ENCODE assay signal across 21 cellular contexts in genomic region chr2:95273911-95274290, GRCh38. TPM values are rescaled to one million over a fixed set of nuclear protein-coding genes. Genes with fewer than 3 reads are reported as not detected.
A peak's percentile ranks its signal among the peaks of the same experiment; 100 is the strongest.
DNase-seq lines count a peak whose midpoint lies in the region; ATAC-seq and TF ChIP-seq lines count a peak whose summit lies in the region.
"Had no signal": no experiment of that assay in that cellular context is flagged by ENCODE, and none has a peak within 500 bp of the region (broad histone marks: within the 10 kb centered on the region; RNA-seq: fewer than 3 reads in every experiment).

No MANE protein-coding gene starts in this region.

- ATAC-seq in activated naive CD8-positive, alpha-beta T cell treated with anti-CD3 and anti-CD28 coated beads, Interleukin-2, amount 10 ng/mL, durations not matched to agents 7 days and 5 days (ENCODE audit: low read depth): no peak
- ATAC-seq in upper lobe of right lung (no peak), HG02840 (IDR thresholded peaks at IDR 0.05; ENCODE audit: low FRiP score, unreplicated experiment) (no peak)
- ATAC-seq: activated T-helper 17 cell treated with anti-CD3 and anti-CD28 coated beads, Interleukin-2, amount 50 U/mL, for 72 hours; Right ventricle myocardium inferior; stimulated activated naive B cell treated with anti-CD40 and anti-IgM and Interleukin-4, amounts not matched to agents 10 μg/mL and 1 μg/mL and 100 μg/mL, for 72 hours had no signal

- no peak overlapping the region for H3K4me3 Mint-ChIP-seq in activated naive CD8-positive, alpha-beta T cell treated with anti-CD3 and anti-CD28 coated beads, Interleukin-2, amount 10 ng/mL, durations not matched to agents 7 days and 5 days
- H3K4me3 Mint-ChIP-seq in activated naive CD8-positive, alpha-beta T cell treated with anti-CD3 and anti-CD28 coated beads for 36 hours: no peak overlapping the region
- H3K4me3 Mint-ChIP-seq in chondrocyte (ENCODE audit: unreplicated experiment): no peak overlapping the region
- H3K4me3 Mint-ChIP-seq: activated CD4-positive, alpha-beta memory T cell treated with anti-CD3 and anti-CD28 coated beads for 36 hours; activated T-helper 17 cell treated with anti-CD3 and anti-CD28 coated beads, Interleukin-2, amount 50 U/mL, for 72 hours; CD4-positive, alpha-beta T cell; naive B cell; stimulated activated naive B cell treated with anti-CD40 and anti-IgM and Interleukin-4, amounts not matched to agents 10 μg/mL and 1 μg/mL and 100 μg/mL, for 72 hours had no signal

- H3K9me3 Mint-ChIP-seq in activated naive CD8-positive, alpha-beta T cell treated with anti-CD3 and anti-CD28 coated beads, Interleukin-2, amount 10 ng/mL, durations not matched to agents 7 days and 5 days: no peaks in the 10 kb centered on the region
- no peaks in the 10 kb centered on the region for H3K9me3 Mint-ChIP-seq in activated naive CD8-positive, alpha-beta T cell treated with anti-CD3 and anti-CD28 coated beads for 36 hours
- H3K9me3 Mint-ChIP-seq in chondrocyte (ENCODE audit: low read depth): no peaks in the 10 kb centered on the region
- H3K9me3 Mint-ChIP-seq: activated CD4-positive, alpha-beta memory T cell treated with anti-CD3 and anti-CD28 coated beads for 36 hours; activated T-helper 17 cell treated with anti-CD3 and anti-CD28 coated beads, Interleukin-2, amount 50 U/mL, for 72 hours; CD4-positive, alpha-beta T cell; stimulated activated naive B cell treated with anti-CD40 and anti-IgM and Interleukin-4, amounts not matched to agents 10 μg/mL and 1 μg/mL and 100 μg/mL, for 72 hours had no signal

- no peaks in the 10 kb centered on the region for H3K79me2 ChIP-seq in osteoblast (ENCODE audit: insufficient read depth, low read length)

- no peaks in the 10 kb centered on the region for H3K27me3 Mint-ChIP-seq in activated naive CD8-positive, alpha-beta T cell treated with anti-CD3 and anti-CD28 coated beads, Interleukin-2, amount 10 ng/mL, durations not matched to agents 7 days and 5 days
- H3K27me3 Mint-ChIP-seq in activated naive CD8-positive, alpha-beta T cell treated with anti-CD3 and anti-CD28 coated beads for 36 hours: no peaks in the 10 kb centered on the region
- H3K27me3 Mint-ChIP-seq in chondrocyte (ENCODE audit: low read depth): no peaks in the 10 kb centered on the region
- H3K27me3 Mint-ChIP-seq: activated CD4-positive, alpha-beta memory T cell treated with anti-CD3 and anti-CD28 coated beads for 36 hours; CD4-positive, alpha-beta T cell had no signal

- H3K36me3 ChIP-seq in osteoblast (ENCODE audit: insufficient read depth, low read length): no peaks in the 10 kb centered on the region
- no peaks in the 10 kb centered on the region for H3K36me3 ChIP-seq in upper lobe of right lung

- intact Hi-C loops in upper lobe of right lung (cut with DNase I): no loop called here

- DNase-seq in activated naive CD8-positive, alpha-beta T cell treated with anti-CD3 and anti-CD28 coated beads, Interleukin-2, amount 10 ng/mL, durations not matched to agents 7 days and 5 days: peak; percentile 4
- no peak for DNase-seq in activated naive CD8-positive, alpha-beta T cell treated with anti-CD3 and anti-CD28 coated beads for 36 hours
- DNase-seq in chondrocyte (ENCODE audit: low spot score): peak; percentile 58
- peak; percentile 77 for DNase-seq in osteoblast (ENCODE audit: insufficient read length, low spot score, missing footprints)
- peak; percentile 61 for DNase-seq in upper lobe of right lung
- DNase-seq in effector CD8-positive, alpha-beta T cell (lab: John Stamatoyannopoulos, UW): no peak
- DNase-seq in NCI-H82 treated with DMSO at 0.1 percent for 48 hours (lab: John Stamatoyannopoulos, UW; ENCODE audit: unreplicated experiment): no peak
- DNase-seq: activated CD4-positive, alpha-beta memory T cell treated with anti-CD3 and anti-CD28 coated beads for 36 hours; caudate nucleus; GM23248; naive B cell; NCI-H146; NCI-H2227 treated with DMSO at 0.1 percent for 48 hours; stimulated activated CD4-positive, alpha-beta T cell treated with anti-CD3 and anti-CD28 coated beads, Interleukin-15, amount 100 ng/mL, for 24 hours; stimulated activated naive B cell treated with anti-CD40 and anti-IgM and Interleukin-4, amounts not matched to agents 10 μg/mL and 1 μg/mL and 100 μg/mL, for 72 hours had no signal

- H3K4me1 Mint-ChIP-seq in activated naive CD8-positive, alpha-beta T cell treated with anti-CD3 and anti-CD28 coated beads, Interleukin-2, amount 10 ng/mL, durations not matched to agents 7 days and 5 days: no peaks in the 10 kb centered on the region
- H3K4me1 Mint-ChIP-seq in activated naive CD8-positive, alpha-beta T cell treated with anti-CD3 and anti-CD28 coated beads for 36 hours: no peaks in the 10 kb centered on the region
- no peaks in the 10 kb centered on the region for H3K4me1 Mint-ChIP-seq in chondrocyte (ENCODE audit: low read depth)
- H3K4me1 Mint-ChIP-seq: activated T-helper 17 cell treated with anti-CD3 and anti-CD28 coated beads, Interleukin-2, amount 50 U/mL, for 72 hours; stimulated activated naive B cell treated with anti-CD40 and anti-IgM and Interleukin-4, amounts not matched to agents 10 μg/mL and 1 μg/mL and 100 μg/mL, for 72 hours had no signal

- H3K27ac ChIP-seq in osteoblast (ENCODE audit: low read depth, low read length): no peak overlapping the region
- H3K27ac ChIP-seq in upper lobe of right lung: no peak overlapping the region
- H3K27ac ChIP-seq: GM23248, tibial nerve had no signal

- H3K4me1 ChIP-seq in osteoblast (ENCODE audit: insufficient read depth, low read length): peaks cover 5% of the 10 kb centered on the region
- no peaks in the 10 kb centered on the region for H3K4me1 ChIP-seq in upper lobe of right lung
- H3K4me1 ChIP-seq: tibial nerve had no signal

- no peak overlapping the region for H3K4me2 ChIP-seq in osteoblast (ENCODE audit: insufficient read depth, low read length)

- H3K36me3 Mint-ChIP-seq in activated naive CD8-positive, alpha-beta T cell treated with anti-CD3 and anti-CD28 coated beads, Interleukin-2, amount 10 ng/mL, durations not matched to agents 7 days and 5 days: no peaks in the 10 kb centered on the region
- no peaks in the 10 kb centered on the region for H3K36me3 Mint-ChIP-seq in activated naive CD8-positive, alpha-beta T cell treated with anti-CD3 and anti-CD28 coated beads for 36 hours
- H3K36me3 Mint-ChIP-seq in chondrocyte (ENCODE audit: low read depth): no peaks in the 10 kb centered on the region
- H3K36me3 Mint-ChIP-seq: activated CD4-positive, alpha-beta memory T cell treated with anti-CD3 and anti-CD28 coated beads for 36 hours; naive B cell; stimulated activated naive B cell treated with anti-CD40 and anti-IgM and Interleukin-4, amounts not matched to agents 10 μg/mL and 1 μg/mL and 100 μg/mL, for 72 hours had no signal

- H3K27me3 ChIP-seq in osteoblast (ENCODE audit: insufficient read depth, low read length) (no peaks in the 10 kb centered on the region), upper lobe of right lung (no peaks in the 10 kb centered on the region)
- H3K27me3 ChIP-seq: tibial nerve had no signal

- H2AFZ ChIP-seq in osteoblast (ENCODE audit: low read length): no peak overlapping the region
- H2AFZ ChIP-seq: GM23248 had no signal

- TF ChIP-seq CTCF in chondrocyte (IDR thresholded peaks at IDR 0.05): no peak
- TF ChIP-seq CTCF in osteoblast (IDR thresholded peaks at IDR 0.05; ENCODE audit: extremely low read depth, low read depth, low read length): no peak
- no peak for TF ChIP-seq CTCF in upper lobe of right lung (IDR thresholded peaks at IDR 0.05)

- H3K9me3 ChIP-seq in osteoblast (ENCODE audit: low read depth, low read length) (no peaks in the 10 kb centered on the region), upper lobe of right lung (no peaks in the 10 kb centered on the region)
- H3K9me3 ChIP-seq: tibial nerve had no signal

- no peak overlapping the region for H3K27ac Mint-ChIP-seq in activated naive CD8-positive, alpha-beta T cell treated with anti-CD3 and anti-CD28 coated beads, Interleukin-2, amount 10 ng/mL, durations not matched to agents 7 days and 5 days
- no peak overlapping the region for H3K27ac Mint-ChIP-seq in activated naive CD8-positive, alpha-beta T cell treated with anti-CD3 and anti-CD28 coated beads for 36 hours
- no peak overlapping the region for H3K27ac Mint-ChIP-seq in chondrocyte (ENCODE audit: unreplicated experiment)
- H3K27ac Mint-ChIP-seq: activated CD4-positive, alpha-beta memory T cell treated with anti-CD3 and anti-CD28 coated beads for 36 hours; activated T-helper 17 cell treated with anti-CD3 and anti-CD28 coated beads, Interleukin-2, amount 50 U/mL, for 72 hours; CD4-positive, alpha-beta T cell; naive B cell; stimulated activated naive B cell treated with anti-CD40 and anti-IgM and Interleukin-4, amounts not matched to agents 10 μg/mL and 1 μg/mL and 100 μg/mL, for 72 hours had no signal

- no peak overlapping the region for H3K4me3 ChIP-seq in osteoblast (ENCODE audit: insufficient read depth, low read length)
- no peak overlapping the region for H3K4me3 ChIP-seq in upper lobe of right lung
- H3K4me3 ChIP-seq: GM23248, tibial nerve had no signal

- POLR2A ChIA-PET in activated naive CD8-positive, alpha-beta T cell treated with anti-CD3 and anti-CD28 coated beads, Interleukin-2, amount 10 ng/mL, durations not matched to agents 7 days and 5 days (lab: Charles Lee): no interaction called here

- H4K20me1 ChIP-seq in osteoblast (ENCODE audit: insufficient read depth, low read length): no peaks in the 10 kb centered on the region

RNA-seq across cellular contexts. Expression of gene PROM2, which starts 0.3 kb away (rescaled TPM):
- 1 to 10 TPM in 1 of 2 experiments, under 1 TPM in 1; 0.82 to 1.0 TPM for total RNA-seq in activated naive CD8-positive, alpha-beta T cell treated with anti-CD3 and anti-CD28 coated beads, Interleukin-2, amount 10 ng/mL, durations not matched to agents 7 days and 5 days
- total RNA-seq in activated naive CD8-positive, alpha-beta T cell treated with anti-CD3 and anti-CD28 coated beads for 36 hours: under 1 TPM in 1 of 2 experiments, not detected in 1; 0.30 TPM
- 1.5 to 1.7 TPM (median 1.7 TPM) in 3 replicates for total RNA-seq in chondrocyte
- 0.29 and 0.36 TPM in 2 replicates for total RNA-seq in osteoblast
- 6.0 TPM for total RNA-seq in upper lobe of right lung

RNA-seq across cellular contexts. Expression of gene KCNIP3, which starts 23.2 kb away (rescaled TPM):
- total RNA-seq in activated naive CD8-positive, alpha-beta T cell treated with anti-CD3 and anti-CD28 coated beads, Interleukin-2, amount 10 ng/mL, durations not matched to agents 7 days and 5 days: not detected
- total RNA-seq in activated naive CD8-positive, alpha-beta T cell treated with anti-CD3 and anti-CD28 coated beads for 36 hours: not detected
- total RNA-seq in chondrocyte: 3.1 to 6.0 TPM (median 5.9 TPM) in 3 replicates
- under 0.01 and 0.29 TPM in 2 replicates for total RNA-seq in osteoblast
- total RNA-seq in upper lobe of right lung: 3.0 TPM
- total RNA-seq: activated CD4-positive, alpha-beta memory T cell treated with anti-CD3 and anti-CD28 coated beads for 36 hours; activated T-helper 17 cell treated with anti-CD3 and anti-CD28 coated beads, Interleukin-2, amount 50 U/mL, for 72 hours; lung microvascular endothelial cell had no signal

Comparison
In these comparisons a context has a peak if more than half of its experiments do, and no peak if none do; other contexts are left out.
1. DNase-seq: peak in activated naive CD8-positive, alpha-beta T cell treated with anti-CD3 and anti-CD28 coated beads, Interleukin-2, amount 10 ng/mL, durations not matched to agents 7 days and 5 days (single experiment), chondrocyte (single experiment), osteoblast (single experiment) and upper lobe of right lung (single experiment); none in activated naive CD8-positive, alpha-beta T cell treated with anti-CD3 and anti-CD28 coated beads for 36 hours (single experiment), effector CD8-positive, alpha-beta T cell (single experiment) and NCI-H82 treated with DMSO at 0.1 percent for 48 hours (single experiment).